Comparison of ENCODE assay signal across 22 cellular contexts in genomic region chr5:104702212-104702611, GRCh38.
"Had no signal": no experiment of that assay in that cellular context is flagged by ENCODE, and none has a peak within 500 bp of the region (broad histone marks: within the 10 kb centered on the region; RNA-seq: fewer than 3 reads in every experiment).

No MANE protein-coding gene starts in this region.

- H3K9me3 ChIP-seq: psoas muscle, right lobe of liver, uterus had no signal

- H3K4me1 Mint-ChIP-seq: naive B cell; nephron; stimulated activated effector memory CD8-positive, alpha-beta T cell treated with anti-CD3 and anti-CD28 coated beads, Interleukin-12 subunit alpha, Interleukin-12 subunit beta, amount 100 ng/mL, for 72 hours had no signal

- H3K4me3 Mint-ChIP-seq: dendritic cell treated with granulocyte-macrophage colony-stimulating factor and Interleukin-4, amounts not matched to agents 40 ng/mL and 50 ng/mL, for 4 days; effector memory CD8-positive, alpha-beta T cell; naive B cell; nephron; stimulated activated effector memory CD8-positive, alpha-beta T cell treated with anti-CD3 and anti-CD28 coated beads, Interleukin-12 subunit alpha, Interleukin-12 subunit beta, amount 100 ng/mL, for 72 hours had no signal

- H3K4me1 ChIP-seq: psoas muscle, right lobe of liver, tibial artery, upper lobe of left lung, uterus had no signal

- H3K27me3 Mint-ChIP-seq: dendritic cell treated with granulocyte-macrophage colony-stimulating factor and Interleukin-4, amounts not matched to agents 40 ng/mL and 50 ng/mL, for 4 days; effector memory CD8-positive, alpha-beta T cell; naive B cell had no signal

- H3K27ac ChIP-seq: psoas muscle, right lobe of liver, tibial artery, upper lobe of left lung, uterus had no signal

- H3K36me3 Mint-ChIP-seq: naive B cell; stimulated activated effector memory CD8-positive, alpha-beta T cell treated with anti-CD3 and anti-CD28 coated beads, Interleukin-12 subunit alpha, Interleukin-12 subunit beta, amount 100 ng/mL, for 72 hours had no signal

- H3K27ac Mint-ChIP-seq: dendritic cell treated with granulocyte-macrophage colony-stimulating factor and Interleukin-4, amounts not matched to agents 40 ng/mL and 50 ng/mL, for 4 days; effector memory CD8-positive, alpha-beta T cell; naive B cell; nephron; stimulated activated effector memory CD8-positive, alpha-beta T cell treated with anti-CD3 and anti-CD28 coated beads, Interleukin-12 subunit alpha, Interleukin-12 subunit beta, amount 100 ng/mL, for 72 hours had no signal

- ATAC-seq: effector memory CD8-positive, alpha-beta T cell; left colon; left ventricle myocardium superior; psoas muscle; right lobe of liver; stimulated activated effector memory CD8-positive, alpha-beta T cell treated with anti-CD3 and anti-CD28 coated beads, Interleukin-12 subunit alpha, Interleukin-12 subunit beta, amount 100 ng/mL, for 72 hours; stimulated activated naive CD8-positive, alpha-beta T cell treated with anti-CD3 and anti-CD28 coated beads, Interleukin-15, Interleukin-2, amounts not matched to agents 100 U/mL and 50 U/mL, for 24 hours had no signal

- H3K27me3 ChIP-seq: right lobe of liver, tibial artery, upper lobe of left lung, uterus had no signal

- DNase-seq: effector memory CD8-positive, alpha-beta T cell; erythroblast; foreskin melanocyte; head of caudate nucleus; hippocampal formation; left colon; left ventricle myocardium superior; mesendoderm; naive B cell; psoas muscle; retina; right lobe of liver; stimulated activated CD4-positive, alpha-beta T cell treated with anti-CD3 and anti-CD28 coated beads, Interleukin-4, amount 100 ng/mL, for 1 hour; stimulated activated CD8-positive, alpha-beta memory T cell treated with anti-CD3 and anti-CD28 coated beads, Interleukin-4, amount 100 ng/mL, for 48 hours; stimulated activated naive CD8-positive, alpha-beta T cell treated with anti-CD3 and anti-CD28 coated beads, Interleukin-15, Interleukin-2, amounts not matched to agents 100 U/mL and 50 U/mL, for 24 hours; tibial artery; upper lobe of left lung; uterus had no signal

- H3K36me3 ChIP-seq: right lobe of liver, tibial artery, upper lobe of left lung, uterus had no signal

- H3K4me3 ChIP-seq: lung, psoas muscle, right lobe of liver, tibial artery, upper lobe of left lung, uterus had no signal
